ENCODE assay signal across 27 cellular contexts in genomic region chr2:4604767-4605166, GRCh38.
"Had no signal": no experiment of that assay in that cellular context is flagged by ENCODE, and none has a peak within 500 bp of the region (broad histone marks: within the 10 kb centered on the region; RNA-seq: fewer than 3 reads in every experiment).

No MANE protein-coding gene starts in this region.

- H3K27ac Mint-ChIP-seq: activated CD8-positive, alpha-beta memory T cell treated with anti-CD3 and anti-CD28 coated beads, Interleukin-2, amount 10 ng/mL, durations not matched to agents 7 days and 5 days; activated CD8-positive, alpha-beta T cell treated with anti-CD3 and anti-CD28 coated beads, Interleukin-2, amount 10 ng/mL, durations not matched to agents 7 days and 5 days; activated naive CD4-positive, alpha-beta T cell treated with anti-CD3 and anti-CD28 coated beads, Interleukin-2, amount 50 U/mL, for 24 hours; activated naive CD8-positive, alpha-beta T cell treated with anti-CD3 and anti-CD28 coated beads, Interleukin-2, amount 50 U/mL, for 24 hours; activated T-helper 2 cell treated with anti-CD3 and anti-CD28 coated beads, Interferon-gamma antibody, Interleukin-2, Interleukin-4, amounts not matched to agents 10 μg/mL and 5 μg/mL and 100 μg/mL, durations not matched to agents 14 hours and 24 hours and 36 hours; nephron; WTC11 had no signal

- H3K4me3 Mint-ChIP-seq: activated CD8-positive, alpha-beta memory T cell treated with anti-CD3 and anti-CD28 coated beads, Interleukin-2, amount 10 ng/mL, durations not matched to agents 7 days and 5 days; activated CD8-positive, alpha-beta T cell treated with anti-CD3 and anti-CD28 coated beads, Interleukin-2, amount 10 ng/mL, durations not matched to agents 7 days and 5 days; activated naive CD4-positive, alpha-beta T cell treated with anti-CD3 and anti-CD28 coated beads, Interleukin-2, amount 50 U/mL, for 24 hours; activated naive CD8-positive, alpha-beta T cell treated with anti-CD3 and anti-CD28 coated beads, Interleukin-2, amount 50 U/mL, for 24 hours; nephron; WTC11 had no signal

- H3K4me1 Mint-ChIP-seq: activated CD8-positive, alpha-beta memory T cell treated with anti-CD3 and anti-CD28 coated beads, Interleukin-2, amount 10 ng/mL, durations not matched to agents 7 days and 5 days; activated naive CD4-positive, alpha-beta T cell treated with anti-CD3 and anti-CD28 coated beads, Interleukin-2, amount 50 U/mL, for 24 hours; activated naive CD8-positive, alpha-beta T cell treated with anti-CD3 and anti-CD28 coated beads, Interleukin-2, amount 50 U/mL, for 24 hours; nephron; WTC11 had no signal

- DNase-seq: activated CD4-positive, alpha-beta T cell treated with anti-CD3 and anti-CD28 coated beads, Interleukin-2, amount 50 U/mL, for 1 hour; activated CD8-positive, alpha-beta memory T cell treated with anti-CD3 and anti-CD28 coated beads, Interleukin-2, amount 10 ng/mL, durations not matched to agents 7 days and 5 days; activated CD8-positive, alpha-beta T cell treated with anti-CD3 and anti-CD28 coated beads, Interleukin-2, amount 10 ng/mL, durations not matched to agents 7 days and 5 days; activated naive CD8-positive, alpha-beta T cell treated with anti-CD3 and anti-CD28 coated beads, Interleukin-2, amount 50 U/mL, for 24 hours; activated T-cell treated with anti-CD3 and anti-CD28 coated beads, Interleukin-2, amount 50 U/mL, for 48 hours; amygdala; caudate nucleus; foreskin keratinocyte; left cardiac atrium; left ventricle myocardium superior; nucleus accumbens; pancreas; retina; stimulated activated CD4-positive, alpha-beta T cell treated with anti-CD3 and anti-CD28 coated beads, Interleukin-12 subunit alpha, Interleukin-12 subunit beta, amount 100 ng/mL, for 4 hours; stimulated activated CD4-positive, alpha-beta T cell treated with anti-CD3 and anti-CD28 coated beads, Interleukin-4, amount 100 ng/mL, for 1 hour; stimulated activated naive CD8-positive, alpha-beta T cell treated with anti-CD3 and anti-CD28 coated beads, Interleukin-15, Interleukin-2, amounts not matched to agents 100 U/mL and 50 U/mL, for 24 hours; T-helper 9 cell; testis; transverse colon had no signal

- ATAC-seq: activated CD8-positive, alpha-beta memory T cell treated with anti-CD3 and anti-CD28 coated beads, Interleukin-2, amount 10 ng/mL, durations not matched to agents 7 days and 5 days; activated CD8-positive, alpha-beta T cell treated with anti-CD3 and anti-CD28 coated beads, Interleukin-2, amount 10 ng/mL, durations not matched to agents 7 days and 5 days; activated naive CD8-positive, alpha-beta T cell treated with anti-CD3 and anti-CD28 coated beads, Interleukin-2, amount 50 U/mL, for 24 hours; foreskin keratinocyte; left cardiac atrium; left ventricle myocardium superior; pancreas; sciatic nerve; stimulated activated naive CD8-positive, alpha-beta T cell treated with anti-CD3 and anti-CD28 coated beads, Interleukin-15, Interleukin-2, amounts not matched to agents 100 U/mL and 50 U/mL, for 24 hours; WTC11 had no signal

- H3K36me3 Mint-ChIP-seq: activated CD8-positive, alpha-beta memory T cell treated with anti-CD3 and anti-CD28 coated beads, Interleukin-2, amount 10 ng/mL, durations not matched to agents 7 days and 5 days; activated naive CD4-positive, alpha-beta T cell treated with anti-CD3 and anti-CD28 coated beads, Interleukin-2, amount 50 U/mL, for 24 hours had no signal

- H3K9me3 ChIP-seq: esophagus muscularis mucosa, pancreas, prostate gland, testis had no signal

- H3K36me3 ChIP-seq: esophagus muscularis mucosa, pancreas, prostate gland, transverse colon had no signal

- H3K27ac ChIP-seq: esophagus muscularis mucosa, foreskin keratinocyte, pancreas, prostate gland, skin epidermis, testis, transverse colon had no signal

- H3K27me3 Mint-ChIP-seq: activated CD8-positive, alpha-beta memory T cell treated with anti-CD3 and anti-CD28 coated beads, Interleukin-2, amount 10 ng/mL, durations not matched to agents 7 days and 5 days; activated naive CD4-positive, alpha-beta T cell treated with anti-CD3 and anti-CD28 coated beads, Interleukin-2, amount 50 U/mL, for 24 hours; activated naive CD8-positive, alpha-beta T cell treated with anti-CD3 and anti-CD28 coated beads, Interleukin-2, amount 50 U/mL, for 24 hours had no signal

- H3K4me3 ChIP-seq: esophagus muscularis mucosa, pancreas, prostate gland, skin epidermis, testis, transverse colon had no signal

- H3K9me3 Mint-ChIP-seq: nephron had no signal

- H3K4me1 ChIP-seq: esophagus muscularis mucosa, foreskin keratinocyte, pancreas, prostate gland, testis, transverse colon had no signal

- H3K27me3 ChIP-seq: esophagus muscularis mucosa, foreskin keratinocyte, pancreas, testis, transverse colon had no signal
